ENCODE assay signal across 10 cellular contexts in the genomic region with DNA sequence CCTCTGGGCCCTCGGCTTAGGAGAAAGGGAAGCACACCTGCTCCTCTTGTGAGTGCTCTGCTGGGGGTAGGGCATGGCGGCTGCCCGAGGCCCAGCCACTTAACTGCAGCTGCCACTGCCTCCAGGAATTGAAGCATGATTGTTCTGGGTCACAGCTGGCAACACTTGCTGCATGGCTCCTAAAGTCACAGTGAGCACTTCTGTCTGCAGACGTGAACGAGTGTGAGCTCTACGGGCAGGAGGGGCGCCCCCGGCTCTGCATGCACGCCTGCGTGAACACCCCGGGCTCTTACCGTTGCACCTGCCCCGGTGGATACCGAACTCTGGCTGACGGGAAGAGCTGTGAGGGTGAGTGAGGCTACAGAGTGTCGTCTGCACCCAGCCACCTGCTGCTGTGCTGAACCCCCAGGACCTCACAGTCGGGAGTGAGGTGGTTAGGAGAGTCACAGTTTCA. TPM values are rescaled to one million over a fixed set of nuclear protein-coding genes. Genes with fewer than 3 reads are reported as not detected.
DNase-seq lines count a peak whose midpoint lies in the region; ATAC-seq and TF ChIP-seq lines count a peak whose summit lies in the region.
"Had no signal": no experiment of that assay in that cellular context is flagged by ENCODE, and none has a peak within 500 bp of the region (broad histone marks: within the 10 kb centered on the region; RNA-seq: fewer than 3 reads in every experiment).

No MANE protein-coding gene starts in this region.

- no peak overlapping the region for H3K4me2 ChIP-seq in mesendoderm (ENCODE audit: low read length)

- H3K27ac ChIP-seq in mesendoderm (ENCODE audit: low read depth, low read length): no peak overlapping the region
- H3K27ac ChIP-seq in uterus: no peak overlapping the region
- H3K27ac ChIP-seq: upper lobe of left lung had no signal

- H3K4me1 Mint-ChIP-seq in activated CD4-positive, alpha-beta memory T cell treated with anti-CD3 and anti-CD28 coated beads for 36 hours (ENCODE audit: low read depth): peaks cover 75% of the 10 kb centered on the region
- H3K4me1 Mint-ChIP-seq in osteocyte (ENCODE audit: unreplicated experiment): no peaks in the 10 kb centered on the region

- H3K18ac ChIP-seq in mesendoderm (ENCODE audit: low read length): no peak overlapping the region

- H3K27ac Mint-ChIP-seq in activated CD4-positive, alpha-beta memory T cell treated with anti-CD3 and anti-CD28 coated beads for 36 hours: peak overlapping the region; percentile 98
- H3K27ac Mint-ChIP-seq in osteocyte (ENCODE audit: unreplicated experiment): no peak overlapping the region

- no peak overlapping the region for H3K4ac ChIP-seq in mesendoderm (ENCODE audit: low read depth, low read length)

- no peak overlapping the region for H3K23ac ChIP-seq in mesendoderm (ENCODE audit: low read length)

- H2AK5ac ChIP-seq in mesendoderm (ENCODE audit: low read length): no peak overlapping the region

- H4K5ac ChIP-seq in mesendoderm (ENCODE audit: low read length): no peak overlapping the region

- no peak for TF ChIP-seq POLR2A in uterus (IDR thresholded peaks at IDR 0.05)

- no peaks in the 10 kb centered on the region for H3K36me3 ChIP-seq in mesendoderm (ENCODE audit: control insufficient read depth, insufficient read depth, low read length)
- H3K36me3 ChIP-seq in uterus: no peaks in the 10 kb centered on the region
- H3K36me3 ChIP-seq: upper lobe of left lung had no signal

- H2BK15ac ChIP-seq in mesendoderm (replicated peaks; ENCODE audit: low read depth): no peak overlapping the region

- no peaks in the 10 kb centered on the region for H3K9me3 Mint-ChIP-seq in activated CD4-positive, alpha-beta memory T cell treated with anti-CD3 and anti-CD28 coated beads for 36 hours
- H3K9me3 Mint-ChIP-seq in osteocyte (ENCODE audit: unreplicated experiment): peaks cover 16% of the 10 kb centered on the region

- H3K9me3 ChIP-seq in uterus: no peaks in the 10 kb centered on the region

- DNase-seq in DMS153 treated with DMSO at 0.1 percent for 48 hours (lab: John Stamatoyannopoulos, UW; ENCODE audit: unreplicated experiment): peak; percentile 61
- peak; percentile 85 for DNase-seq in NCI-H2196 treated with DMSO at 0.1 percent for 48 hours (lab: John Stamatoyannopoulos, UW; ENCODE audit: unreplicated experiment)
- DNase-seq in activated CD4-positive, alpha-beta memory T cell treated with anti-CD3 and anti-CD28 coated beads for 36 hours: peak; percentile 80
- DNase-seq in osteocyte (ENCODE audit: extremely low spot score, unreplicated experiment): peak; percentile 72
- no peak for DNase-seq in mesendoderm
- DNase-seq in left lobe of liver (ENCODE audit: low spot score): no peak
- no peak for DNase-seq in uterus
- no peak for DNase-seq in hippocampal formation (lab: John Stamatoyannopoulos, UW)
- DNase-seq: caudate nucleus had no signal

- intact Hi-C loops in activated CD4-positive, alpha-beta memory T cell treated with anti-CD3 and anti-CD28 coated beads for 36 hours (cut with micrococcal nuclease): no loop called here
- intact Hi-C loops in uterus (cut with DNase I; ENCODE audit: low total_unique reads): no loop called here

- H2BK120ac ChIP-seq in mesendoderm (ENCODE audit: low read depth, low read length): no peak overlapping the region

- H3K4me3 Mint-ChIP-seq in activated CD4-positive, alpha-beta memory T cell treated with anti-CD3 and anti-CD28 coated beads for 36 hours: peak overlapping the region; percentile 88
- H3K4me3 Mint-ChIP-seq in osteocyte (ENCODE audit: unreplicated experiment): no peak overlapping the region

- WGBS in mesendoderm (ENCODE audit: extremely low coverage, insufficient coverage, low lambda C conversion rate): no CpG with 5 or more reads among the region's 17 CpGs

- H3K27me3 Mint-ChIP-seq in activated CD4-positive, alpha-beta memory T cell treated with anti-CD3 and anti-CD28 coated beads for 36 hours: no peaks in the 10 kb centered on the region
- peaks cover 24% of the 10 kb centered on the region for H3K27me3 Mint-ChIP-seq in osteocyte (ENCODE audit: unreplicated experiment)

- TF ChIP-seq CTCF in osteocyte (IDR thresholded peaks at IDR 0.05) (no peak), uterus (IDR thresholded peaks at IDR 0.05) (no peak)

- no peaks in the 10 kb centered on the region for H3K4me1 ChIP-seq in mesendoderm (ENCODE audit: control insufficient read depth, low read depth, low read length)
- H3K4me1 ChIP-seq in uterus: no peaks in the 10 kb centered on the region

- no peak overlapping the region for H4K8ac ChIP-seq in mesendoderm (ENCODE audit: low read depth, low read length)

- no peaks in the 10 kb centered on the region for H3K79me1 ChIP-seq in mesendoderm (ENCODE audit: low read length)

- H3K36me3 Mint-ChIP-seq in activated CD4-positive, alpha-beta memory T cell treated with anti-CD3 and anti-CD28 coated beads for 36 hours: peaks cover 42% of the 10 kb centered on the region
- H3K36me3 Mint-ChIP-seq in osteocyte (ENCODE audit: unreplicated experiment): no peaks in the 10 kb centered on the region

- no peak overlapping the region for H3K9ac ChIP-seq in mesendoderm (ENCODE audit: low read length)

- no peaks in the 10 kb centered on the region for H3K27me3 ChIP-seq in mesendoderm (ENCODE audit: insufficient read depth, low read length, poor library complexity)
- H3K27me3 ChIP-seq in uterus: no peaks in the 10 kb centered on the region

- POLR2A ChIA-PET in activated CD4-positive, alpha-beta memory T cell treated with anti-CD3 and anti-CD28 coated beads for 36 hours (lab: Charles Lee): interaction anchor here (0.8 to 1.9 kb wide), 10 partner anchors 9 to 130 kb away, joined by 3 to 12 read pairs (median 4); partner anchors contain the start of genes TMEM87B and ZC3H8

- no peak overlapping the region for H3K56ac ChIP-seq in mesendoderm (ENCODE audit: low read length)

- H3K79me2 ChIP-seq in mesendoderm (ENCODE audit: control insufficient read depth, insufficient read depth, low read length): no peaks in the 10 kb centered on the region

- CTCF ChIA-PET in activated CD4-positive, alpha-beta memory T cell treated with anti-CD3 and anti-CD28 coated beads for 36 hours (lab: Charles Lee): interaction anchor here (1.0 to 2.7 kb wide), 9 partner anchors 10 to 77 kb away, joined by 3 to 12 read pairs (median 5); no protein-coding TSS in a partner anchor

- no peak for ATAC-seq in left lobe of liver

- H3K4me3 ChIP-seq in mesendoderm (ENCODE audit: low read length) (no peak overlapping the region), uterus (no peak overlapping the region)
- H3K4me3 ChIP-seq: upper lobe of left lung had no signal

- H2BK5ac ChIP-seq in mesendoderm (ENCODE audit: low read length): no peak overlapping the region

RNA-seq across cellular contexts. Expression of gene FBLN7, which starts 44.4 kb away (rescaled TPM):
- 10 to 100 TPM; 38.9 to 40.2 TPM for total RNA-seq in activated CD4-positive, alpha-beta memory T cell treated with anti-CD3 and anti-CD28 coated beads for 36 hours
- total RNA-seq in osteocyte (3.9 and 4.1 TPM in 2 replicates), left lobe of liver (5.1 TPM), uterus (10 to 100 TPM in 1 of 4 donors, 1 to 10 TPM in 3; 4.4 to 11.8 (median 7.9) TPM)
- polyA plus RNA-seq in mesendoderm (2013, experiment 1 of 2): 0.11 TPM
- 0.04 TPM for polyA plus RNA-seq in mesendoderm (2013, experiment 2 of 2)

Comparison
In these comparisons a context has a peak if more than half of its experiments do, and no peak if none do; other contexts are left out.
1. DNase-seq: peak in DMS153 treated with DMSO at 0.1 percent for 48 hours (single experiment), NCI-H2196 treated with DMSO at 0.1 percent for 48 hours (single experiment), activated CD4-positive, alpha-beta memory T cell treated with anti-CD3 and anti-CD28 coated beads for 36 hours (single experiment) and osteocyte (single experiment); none in mesendoderm (single experiment), left lobe of liver (single experiment), uterus (0 of 2) and hippocampal formation (0 of 2).